In genomic region chr17:4807534-4808377, GRCh38 we compare ENCODE assay signal across 8 cellular contexts.
DNase-seq lines count a peak whose midpoint lies in the region; FAIRE-seq and TF ChIP-seq lines count a peak whose summit lies in the region.

No MANE protein-coding gene starts in this region.

- FAIRE-seq in urothelium cell line (lab: Jason Lieb, UNC) = no peak

- H3K36me3 ChIP-seq in ACC112 (ENCODE audit: insufficient read depth, low read length) = no peaks in the 10 kb centered on the region
- no peaks in the 10 kb centered on the region for H3K36me3 ChIP-seq in KMS-11 (ENCODE audit: insufficient read depth)
- peaks cover 0 to 5% of the 10 kb centered on the region in 2 donors for H3K36me3 ChIP-seq in duodenal mucosa (ENCODE audit: control insufficient read depth in 1 of 2, insufficient read depth in 2 of 2, low read length in 2 of 2)
- H3K36me3 ChIP-seq in mucosa of stomach (ENCODE audit: control insufficient read depth, insufficient read depth, low read length) = no peaks in the 10 kb centered on the region

- DNase-seq in urothelium cell line (ENCODE audit: low spot score) (no peak), kidney tubule cell (ENCODE audit: low spot score) (no peak), middle frontal gyrus (ENCODE audit: extremely low spot score, low spot score) (no peak), NCI-H128 (lab: John Stamatoyannopoulos, UW; ENCODE audit: unreplicated experiment) (no peak)

- H2AFZ ChIP-seq in ACC112 (ENCODE audit: low read length, unreplicated experiment) (peak overlapping the region; percentile 75), KMS-11 (ENCODE audit: low read depth) (no peak overlapping the region)

- H3K4me2 ChIP-seq in KMS-11 = 0 out of 2 replicates have a peak overlapping the region, but pooled peaks have one; percentile 17

- H3K4me3 ChIP-seq in ACC112 (ENCODE audit: low read depth, low read length) (peak overlapping the region; percentile 90), KMS-11 (IDR thresholded peaks at IDR 0.05; ENCODE audit: insufficient read depth, low read depth, low read length) (no peak overlapping the region), duodenal mucosa (ENCODE audit: low read depth in 1 of 2, low read length in 2 of 2) (peak overlapping the region; percentile 59 to 74), mucosa of stomach (ENCODE audit: low read length) (no peak overlapping the region)

- H3K27ac ChIP-seq in ACC112 (ENCODE audit: low read depth, low read length) (no peak overlapping the region), KMS-11 (no peak overlapping the region), duodenal mucosa (ENCODE audit: low read depth, low read length) (no peak overlapping the region)

- TF ChIP-seq CTCF in KMS-11 (conservative IDR thresholded peaks at IDR 0.05; ENCODE audit: low read depth, low read length) = no peak

- H3K9me3 ChIP-seq in duodenal mucosa (ENCODE audit: control insufficient read depth in 1 of 2, low read length in 2 of 2) = no peaks in the 10 kb centered on the region
- no peaks in the 10 kb centered on the region for H3K9me3 ChIP-seq in mucosa of stomach (ENCODE audit: control insufficient read depth, low read length)

- H3K27me3 ChIP-seq in ACC112 (ENCODE audit: insufficient read depth, low read length) = no peaks in the 10 kb centered on the region
- H3K27me3 ChIP-seq in KMS-11 (ENCODE audit: insufficient read depth, low read depth) = no peaks in the 10 kb centered on the region
- no peaks in the 10 kb centered on the region for H3K27me3 ChIP-seq in duodenal mucosa (ENCODE audit: control insufficient read depth in 1 of 2, insufficient read depth in 2 of 2, low read length in 2 of 2)
- H3K27me3 ChIP-seq in mucosa of stomach (ENCODE audit: control insufficient read depth, insufficient read depth, low read length) = no peaks in the 10 kb centered on the region

- H3K4me1 ChIP-seq in ACC112 (ENCODE audit: control insufficient read depth, insufficient read depth, low read length, unreplicated experiment) (peaks cover 3% of the 10 kb centered on the region), KMS-11 (ENCODE audit: low read depth, poor library complexity, severe bottlenecking) (peaks cover 3% of the 10 kb centered on the region), duodenal mucosa (ENCODE audit: control insufficient read depth in 1 of 2, insufficient read depth in 2 of 2, low read length in 2 of 2) (peaks cover 12 to 17% of the 10 kb centered on the region in 2 donors), mucosa of stomach (ENCODE audit: control insufficient read depth, insufficient read depth, low read length) (peaks cover 9% of the 10 kb centered on the region)

- no peaks in the 10 kb centered on the region for H4K20me1 ChIP-seq in KMS-11 (ENCODE audit: insufficient read depth)

- H3K9ac ChIP-seq in KMS-11 (no peak overlapping the region), duodenal mucosa (ENCODE audit: low read depth in 1 of 2, low read length in 2 of 2) (peak overlapping the region; percentile 33 to 54), mucosa of stomach (ENCODE audit: low read length) (peak overlapping the region; percentile 47)

- H3K79me2 ChIP-seq in ACC112 (ENCODE audit: control insufficient read depth, insufficient read depth, low read length, unreplicated experiment) = no peaks in the 10 kb centered on the region
- H3K79me2 ChIP-seq in KMS-11 (ENCODE audit: insufficient read depth, low read depth) = no peaks in the 10 kb centered on the region

Comparison
In these comparisons a context has a peak if more than half of its experiments do, and no peak if none do; other contexts are left out.
1. H3K4me3 ChIP-seq: peak in ACC112 (single experiment) and duodenal mucosa (2 of 2); none in KMS-11 (single experiment) and mucosa of stomach (single experiment).